ENCODE assay signal across 1 cellular context in genomic region chr16:88289549-88290344, GRCh38.
TF ChIP-seq lines count a peak whose summit lies in the region.

No MANE protein-coding gene starts in this region.

TF ChIP-seq in IMR-90, 13 proteins besides CTCF, POLR2A, EP300 and RAD21 (continued from another document):
- TF ChIP-seq FOS (IDR thresholded peaks at IDR 0.05; ENCODE audit: low read depth, low read length), result no peak
- TF ChIP-seq BHLHE40 (IDR thresholded peaks at IDR 0.05; ENCODE audit: low read depth, low read length), result no peak
- no peak for TF ChIP-seq MAZ (IDR thresholded peaks at IDR 0.05; ENCODE audit: borderline replicate concordance, low read depth, low read length)
